Comparison of ENCODE assay signal across 18 cellular contexts in genomic region chr4:124846306-124846705, GRCh38.
"Had no signal": no experiment of that assay in that cellular context is flagged by ENCODE, and none has a peak within 500 bp of the region (broad histone marks: within the 10 kb centered on the region; RNA-seq: fewer than 3 reads in every experiment).

No MANE protein-coding gene starts in this region.

- H3K4me3 Mint-ChIP-seq: activated B cell treated with CpG ODN at 0.5 μM for 24 hours; activated naive CD8-positive, alpha-beta T cell treated with anti-CD3 and anti-CD28 coated beads, Interleukin-2, amount 50 U/mL, for 24 hours; activated T-helper 1 cell treated with anti-CD3 and anti-CD28 coated beads, Interleukin-12 subunit alpha, Interleukin-12 subunit beta, Interleukin-2, Interleukin-4 antibody, amounts not matched to agents 30 ng/mL and 10 ng/mL and 1 ng/mL, durations not matched to agents 14 hours and 24 hours and 36 hours; endodermal cell; memory B cell; naive thymus-derived CD8-positive, alpha-beta T cell had no signal

- ATAC-seq: activated naive CD8-positive, alpha-beta T cell treated with anti-CD3 and anti-CD28 coated beads, Interleukin-2, amount 50 U/mL, for 24 hours; naive thymus-derived CD8-positive, alpha-beta T cell had no signal

- H3K36me3 Mint-ChIP-seq: memory B cell had no signal

- H3K27ac Mint-ChIP-seq: activated B cell treated with CpG ODN at 0.5 μM for 24 hours; activated naive CD8-positive, alpha-beta T cell treated with anti-CD3 and anti-CD28 coated beads, Interleukin-2, amount 50 U/mL, for 24 hours; activated T-helper 1 cell treated with anti-CD3 and anti-CD28 coated beads, Interleukin-12 subunit alpha, Interleukin-12 subunit beta, Interleukin-2, Interleukin-4 antibody, amounts not matched to agents 30 ng/mL and 10 ng/mL and 1 ng/mL, durations not matched to agents 14 hours and 24 hours and 36 hours; endodermal cell; memory B cell; naive thymus-derived CD8-positive, alpha-beta T cell had no signal

- H3K27me3 Mint-ChIP-seq: activated B cell treated with CpG ODN at 0.5 μM for 24 hours; activated naive CD8-positive, alpha-beta T cell treated with anti-CD3 and anti-CD28 coated beads, Interleukin-2, amount 50 U/mL, for 24 hours; memory B cell; naive thymus-derived CD8-positive, alpha-beta T cell had no signal

- H3K4me1 Mint-ChIP-seq: activated B cell treated with CpG ODN at 0.5 μM for 24 hours; activated naive CD8-positive, alpha-beta T cell treated with anti-CD3 and anti-CD28 coated beads, Interleukin-2, amount 50 U/mL, for 24 hours; endodermal cell; memory B cell; naive thymus-derived CD8-positive, alpha-beta T cell had no signal

- DNase-seq: activated B cell treated with CpG ODN at 0.5 μM for 24 hours; activated CD4-positive, alpha-beta T cell treated with anti-CD3 and anti-CD28 coated beads for 48 hours; activated naive CD4-positive, alpha-beta T cell; activated naive CD8-positive, alpha-beta T cell treated with anti-CD3 and anti-CD28 coated beads, Interleukin-2, amount 50 U/mL, for 24 hours; aorta; endodermal cell; kidney; left ventricle myocardium inferior; naive thymus-derived CD8-positive, alpha-beta T cell; nucleus accumbens; posterior cingulate gyrus; stimulated activated CD4-positive, alpha-beta T cell treated with anti-CD3 and anti-CD28 coated beads, Interleukin-15, amount 100 ng/mL, for 24 hours; stimulated activated CD4-positive, alpha-beta T cell treated with anti-CD3 and anti-CD28 coated beads, Interleukin-4, amount 100 ng/mL, for 1 hour; stimulated activated naive CD4-positive, alpha-beta T cell; substantia nigra; T-helper 2 cell had no signal
